8 cellular contexts compared by ENCODE assay signal in genomic region chr6:157669747-157670216, GRCh38.
DNase-seq lines count a peak whose midpoint lies in the region; ATAC-seq and FAIRE-seq lines count a peak whose summit lies in the region.

No MANE protein-coding gene starts in this region.

- H4K20me1 ChIP-seq in GM23248 (ENCODE audit: insufficient read depth): no peaks in the 10 kb centered on the region

- peak overlapping the region; percentile 79 for H2AFZ ChIP-seq in GM23248

- no peaks in the 10 kb centered on the region for H3K9me2 ChIP-seq in GM23248 (ENCODE audit: insufficient read depth)

- H3K9me3 ChIP-seq in GM23248 (ENCODE audit: low read depth) (no peaks in the 10 kb centered on the region), muscle layer of colon (ENCODE audit: low read length) (no peaks in the 10 kb centered on the region)

- peaks cover 35% of the 10 kb centered on the region for H3K4me1 ChIP-seq in GM23248 (ENCODE audit: insufficient read depth)
- peaks cover 16% of the 10 kb centered on the region for H3K4me1 ChIP-seq in muscle layer of colon (ENCODE audit: insufficient read depth, low read length)

- ATAC-seq in GM21515 (IDR thresholded peaks at IDR 0.05; ENCODE audit: unreplicated experiment) (no peak), GM19455 (IDR thresholded peaks at IDR 0.05; ENCODE audit: unreplicated experiment) (no peak)

- no peak for FAIRE-seq in urothelium cell line (lab: Jason Lieb, UNC)

- H3K79me2 ChIP-seq in GM23248 (ENCODE audit: insufficient read depth): no peaks in the 10 kb centered on the region

- H3K27me3 ChIP-seq in GM23248 (replicated peaks; ENCODE audit: insufficient read depth) (no peaks in the 10 kb centered on the region), muscle layer of colon (ENCODE audit: control insufficient read depth in 1 of 2, insufficient read depth in 2 of 2, low read length in 2 of 2) (no peaks in the 10 kb centered on the region)

- H3K27ac ChIP-seq in GM23248 (peak overlapping the region; percentile 83), muscle layer of colon (ENCODE audit: low read depth, low read length) (peak overlapping the region; percentile 31)

- H3K4me3 ChIP-seq in GM23248 (peak overlapping the region; percentile 51; the same call in 1 of the 2 replicates), muscle layer of colon (ENCODE audit: low read depth in 1 of 2, low read length in 2 of 2) (no peak overlapping the region)

- peak overlapping the region; percentile 70 for H3K4me2 ChIP-seq in GM23248 (ENCODE audit: unreplicated experiment)

- H3K36me3 ChIP-seq in GM23248 (ENCODE audit: low read depth) (no peaks in the 10 kb centered on the region), muscle layer of colon (ENCODE audit: insufficient read depth, low read length) (no peaks in the 10 kb centered on the region)

- H3K9ac ChIP-seq in GM23248 (peak overlapping the region; percentile 66), muscle layer of colon (ENCODE audit: low read length) (no peak overlapping the region)

- DNase-seq in GM23248 (peak; percentile 94), SK-N-DZ (ENCODE audit: low spot score) (peak; percentile 30), fibroblast of gingiva (ENCODE audit: low read depth) (peak; percentile 89), urothelium cell line (ENCODE audit: low spot score) (peak; percentile 70), HuH-7.5 (ENCODE audit: low spot score) (no peak)

- H3F3A ChIP-seq in GM23248 (ENCODE audit: insufficient read depth): peaks cover 26% of the 10 kb centered on the region

- WGBS in GM23248 (ENCODE audit: low coverage in 1 of 2, low lambda C conversion rate in 2 of 2, missing lambda C conversion rate in 2 of 2), 2 experiments: 2 to 3% methylated on average over 14 of the region's 14 CpGs

- in situ Hi-C loops in GM23248 (cut with MboI): no loop called here
